Comparison of ENCODE assay signal across 10 cellular contexts in the genomic region with DNA sequence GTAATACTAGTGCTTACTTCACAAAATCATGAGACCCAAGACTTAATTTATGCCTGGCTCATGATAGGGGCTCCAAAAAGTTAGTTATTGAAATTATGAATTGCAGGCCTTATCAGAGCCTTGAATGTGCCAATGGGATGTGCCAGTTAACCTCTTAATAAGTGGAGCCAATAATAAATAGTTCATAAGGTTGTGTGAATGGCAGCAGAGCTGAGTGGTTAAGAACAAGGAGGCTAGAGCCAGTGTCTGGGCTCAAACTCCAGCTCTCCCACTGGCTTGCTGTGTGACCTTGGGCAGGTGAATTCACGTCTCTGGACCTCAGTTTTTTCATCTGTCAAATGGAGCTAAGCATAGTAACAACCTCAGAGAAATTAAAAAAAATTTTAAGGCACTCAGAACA.
"Had no signal": no experiment of that assay in that cellular context is flagged by ENCODE, and none has a peak within 500 bp of the region (broad histone marks: within the 10 kb centered on the region; RNA-seq: fewer than 3 reads in every experiment).

No MANE protein-coding gene starts in this region.

- H3K9ac ChIP-seq: GM23248 had no signal

- H3K4me3 ChIP-seq: GM23248, GM23338, HAP-1 had no signal

- DNase-seq: GM23248, GOT3, H7, H9, HCEC 1CT, HFFc6 had no signal

- ATAC-seq: GM23338, HCT116 had no signal

- H3K4me2 ChIP-seq: GM23338 had no signal

- H2AFZ ChIP-seq: GM23248, GM23338 had no signal

- H3K27ac ChIP-seq: GM23248 had no signal

- H3K4me1 ChIP-seq: HAP-1 had no signal

- FAIRE-seq: H54 had no signal

- H3K36me3 ChIP-seq: HAP-1 had no signal

- H3K9me3 ChIP-seq: HAP-1 had no signal
